1 cellular context compared by ENCODE assay signal in the genomic region with DNA sequence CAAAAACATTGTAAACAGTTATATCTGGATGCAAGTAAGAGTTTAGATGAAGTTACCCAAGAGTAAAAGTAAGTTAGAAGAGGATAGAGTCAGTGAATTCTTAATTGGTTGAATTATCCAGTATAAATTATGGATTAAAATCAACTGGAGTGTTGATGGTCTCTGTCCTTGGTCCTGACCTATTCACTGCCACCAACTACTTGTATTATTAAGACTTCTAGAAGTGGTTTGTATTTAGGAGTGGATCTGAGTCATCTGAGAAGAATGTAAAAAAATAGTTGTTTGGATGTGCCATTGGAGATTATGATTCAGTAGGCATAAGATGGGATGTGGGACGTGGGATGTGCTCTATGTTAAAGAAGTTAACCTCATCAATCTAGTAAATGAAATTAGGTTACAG.
TF ChIP-seq lines count a peak whose summit lies in the region.

No MANE protein-coding gene starts in this region.

TF ChIP-seq in H1, 55 proteins besides CTCF, POLR2A, EP300 and RAD21:
- TF ChIP-seq KDM1A (IDR thresholded peaks at IDR 0.05; ENCODE audit: borderline replicate concordance, low read length) (no peak), JUND (IDR thresholded peaks at IDR 0.05; ENCODE audit: low read length) (no peak), SAP30 (IDR thresholded peaks at IDR 0.05; ENCODE audit: insufficient read depth, insufficient replicate concordance, low read length) (no peak), TAF7 (optimal IDR thresholded peaks at IDR 0.05; ENCODE audit: borderline replicate concordance, low read depth, low read length) (no peak), SIRT6 (IDR thresholded peaks at IDR 0.05; ENCODE audit: low read length) (no peak), SRF (IDR thresholded peaks at IDR 0.05; ENCODE audit: low read depth, low read length) (no peak), BCL11A (IDR thresholded peaks at IDR 0.05; ENCODE audit: low read depth in 2 of 2, low read length in 2 of 2) (no peak), CHD1 (IDR thresholded peaks at IDR 0.05; ENCODE audit: low read depth, low read length) (no peak), SP1 (IDR thresholded peaks at IDR 0.05; ENCODE audit: low read depth, low read length) (no peak), BRCA1 (IDR thresholded peaks at IDR 0.05; ENCODE audit: low read depth, low read length) (no peak), FOSL1 (IDR thresholded peaks at IDR 0.05; ENCODE audit: insufficient read depth, low read depth, low read length) (no peak)
- TF ChIP-seq, protein P1, sequence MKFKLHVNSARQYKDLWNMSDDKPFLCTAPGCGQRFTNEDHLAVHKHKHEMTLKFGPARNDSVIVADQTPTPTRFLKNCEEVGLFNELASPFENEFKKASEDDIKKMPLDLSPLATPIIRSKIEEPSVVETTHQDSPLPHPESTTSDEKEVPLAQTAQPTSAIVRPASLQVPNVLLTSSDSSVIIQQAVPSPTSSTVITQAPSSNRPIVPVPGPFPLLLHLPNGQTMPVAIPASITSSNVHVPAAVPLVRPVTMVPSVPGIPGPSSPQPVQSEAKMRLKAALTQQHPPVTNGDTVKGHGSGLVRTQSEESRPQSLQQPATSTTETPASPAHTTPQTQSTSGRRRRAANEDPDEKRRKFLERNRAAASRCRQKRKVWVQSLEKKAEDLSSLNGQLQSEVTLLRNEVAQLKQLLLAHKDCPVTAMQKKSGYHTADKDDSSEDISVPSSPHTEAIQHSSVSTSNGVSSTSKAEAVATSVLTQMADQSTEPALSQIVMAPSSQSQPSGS (IDR thresholded peaks at IDR 0.05; ENCODE audit: low read length), result no peak
